ENCODE assay signal across 31 cellular contexts in the genomic region with DNA sequence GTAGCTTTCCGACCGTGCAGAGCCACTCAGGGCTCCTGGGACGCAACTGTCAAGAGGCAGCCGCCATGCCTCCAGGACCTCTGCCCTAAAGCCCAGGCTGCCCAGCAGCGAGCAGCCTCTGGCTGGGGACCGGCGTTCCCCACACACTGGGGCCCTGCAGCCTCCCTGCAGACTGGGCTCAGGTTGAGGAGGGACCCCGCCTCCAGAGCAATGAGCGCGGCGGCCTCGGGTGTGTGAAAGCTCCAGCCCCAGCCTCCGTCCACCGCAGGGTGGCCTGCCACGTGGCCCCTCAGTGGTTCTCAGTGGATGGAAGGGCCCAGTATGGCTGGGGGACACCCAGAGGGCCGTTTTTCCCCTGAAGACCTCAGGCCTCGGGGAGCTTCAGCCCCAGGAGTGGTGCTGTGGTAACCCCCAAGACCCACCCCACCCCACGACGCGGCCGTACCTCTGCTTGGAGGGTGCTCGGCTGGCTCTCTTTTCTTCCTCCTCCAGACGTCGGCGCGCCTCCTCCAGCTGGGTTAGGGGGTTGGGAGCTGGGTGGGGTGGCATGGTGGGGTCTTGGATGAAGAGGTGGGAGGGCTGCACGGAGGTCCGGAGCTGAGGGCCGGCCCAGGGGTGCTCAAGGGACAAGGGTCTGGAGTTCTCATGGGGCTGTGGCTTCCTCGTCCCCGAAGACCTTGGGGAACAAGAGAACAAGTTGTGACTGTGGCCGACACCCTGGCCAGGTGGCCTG. TPM values are rescaled to one million over a fixed set of nuclear protein-coding genes. Genes with fewer than 3 reads are reported as not detected.
"Had no signal": no experiment of that assay in that cellular context is flagged by ENCODE, and none has a peak within 500 bp of the region (broad histone marks: within the 10 kb centered on the region; RNA-seq: fewer than 3 reads in every experiment).

No MANE protein-coding gene starts in this region.

- DNase-seq: naive B cell; naive thymus-derived CD8-positive, alpha-beta T cell; nephron progenitor cell; nucleus accumbens; retina; spleen; stimulated activated CD4-positive, alpha-beta T cell treated with anti-CD3 and anti-CD28 coated beads, Interleukin-12 subunit alpha, Interleukin-12 subunit beta, amount 100 ng/mL, for 4 hours; stimulated activated CD4-positive, alpha-beta T cell treated with anti-CD3 and anti-CD28 coated beads, Interleukin-1b, Interleukin-23, amount 100 ng/mL, for 48 hours; stimulated activated CD4-positive, alpha-beta T cell treated with anti-CD3 and anti-CD28 coated beads, Interleukin-4, amount 100 ng/mL, for 1 hour; stimulated activated CD4-positive, alpha-beta T cell treated with anti-CD3 and anti-CD28 coated beads, Interleukin-4, amount 100 ng/mL, for 4 hours; stimulated activated CD8-positive, alpha-beta memory T cell treated with anti-CD3 and anti-CD28 coated beads, Interleukin-4, amount 100 ng/mL, for 48 hours; stimulated activated naive CD4-positive, alpha-beta T cell; stimulated activated naive CD8-positive, alpha-beta T cell treated with anti-CD3 and anti-CD28 coated beads, Interleukin-15, amount 100 ng/mL, for 72 hours; stimulated activated naive CD8-positive, alpha-beta T cell treated with anti-CD3 and anti-CD28 coated beads, Interleukin-15, Interleukin-2, amounts not matched to agents 100 U/mL and 50 U/mL, for 24 hours; substantia nigra; testis; tibial artery; transverse colon; upper lobe of right lung; uterus had no signal

- FAIRE-seq: pancreas had no signal

- H3K27ac ChIP-seq: neutrophil, pancreas, prostate gland, right atrium auricular region, skin epidermis, spleen, suprapubic skin, testis, tibial artery, transverse colon, upper lobe of right lung, uterus had no signal

- H3K4me2 ChIP-seq: smooth muscle cell had no signal

- H3K4me1 ChIP-seq: pancreas, prostate gland, right atrium auricular region, spleen, suprapubic skin, testis, tibial artery, transverse colon, upper lobe of right lung, uterus had no signal

- ATAC-seq: naive thymus-derived CD8-positive, alpha-beta T cell; natural killer cell treated with Interleukin-12 subunit alpha and Interleukin-12 subunit beta and Interleukin-15 and Interleukin-18, amount 100 ng/mL, for 72 hours; pancreas; sciatic nerve; stimulated activated memory B cell treated with anti-CD40 and anti-IgM and Interleukin-4, amounts not matched to agents 10 μg/mL and 1 μg/mL and 100 μg/mL, for 72 hours; stimulated activated naive CD8-positive, alpha-beta T cell treated with anti-CD3 and anti-CD28 coated beads, Interleukin-15, amount 100 ng/mL, for 72 hours; stimulated activated naive CD8-positive, alpha-beta T cell treated with anti-CD3 and anti-CD28 coated beads, Interleukin-15, Interleukin-2, amounts not matched to agents 100 U/mL and 50 U/mL, for 24 hours; upper lobe of right lung had no signal

- H3K9me3 ChIP-seq: neutrophil, pancreas, prostate gland, right atrium auricular region, spleen, suprapubic skin, testis, tibial artery, transverse colon, upper lobe of right lung, uterus had no signal

- H3K4me3 ChIP-seq: pancreas, prostate gland, right atrium auricular region, skin epidermis, smooth muscle cell, spleen, suprapubic skin, testis, tibial artery, transverse colon, upper lobe of right lung, uterus had no signal

- H3K36me3 ChIP-seq: uterus had no signal

- H3K27me3 ChIP-seq: neutrophil, pancreas, right atrium auricular region, spleen, suprapubic skin, testis, tibial artery, transverse colon, upper lobe of right lung, uterus had no signal

RNA-seq across cellular contexts. Expression of a gene that starts 10.2 kb away (rescaled TPM):
- total RNA-seq: natural killer cell treated with Interleukin-12 subunit alpha and Interleukin-12 subunit beta and Interleukin-15 and Interleukin-18, amount 100 ng/mL, for 72 hours; osteocyte; suprapubic skin had no signal
- polyA plus RNA-seq: naive thymus-derived CD8-positive, alpha-beta T cell had no signal

RNA-seq across cellular contexts. Expression of a gene that starts 12.8 kb away (rescaled TPM):
- total RNA-seq: natural killer cell treated with Interleukin-12 subunit alpha and Interleukin-12 subunit beta and Interleukin-15 and Interleukin-18, amount 100 ng/mL, for 72 hours; spleen; suprapubic skin had no signal
- polyA plus RNA-seq: naive thymus-derived CD8-positive, alpha-beta T cell had no signal

RNA-seq across cellular contexts. Expression of a gene that starts 17.5 kb away (rescaled TPM):
- total RNA-seq: naive thymus-derived CD8-positive, alpha-beta T cell; natural killer cell treated with Interleukin-12 subunit alpha and Interleukin-12 subunit beta and Interleukin-15 and Interleukin-18, amount 100 ng/mL, for 72 hours had no signal
- polyA plus RNA-seq: naive thymus-derived CD8-positive, alpha-beta T cell had no signal
